Comparison of ENCODE assay signal across 10 cellular contexts in genomic region chr2:13193900-13194299, GRCh38.
A peak's percentile ranks its signal among the peaks of the same experiment; 100 is the strongest.
DNase-seq lines count a peak whose midpoint lies in the region; ATAC-seq and TF ChIP-seq lines count a peak whose summit lies in the region.
"Had no signal": no experiment of that assay in that cellular context is flagged by ENCODE, and none has a peak within 500 bp of the region (broad histone marks: within the 10 kb centered on the region; RNA-seq: fewer than 3 reads in every experiment).

No MANE protein-coding gene starts in this region.

- peaks cover 2% of the 10 kb centered on the region for H3K4me1 Mint-ChIP-seq in progenitor cell of endocrine pancreas (ENCODE audit: low read depth)
- H3K4me1 Mint-ChIP-seq in activated naive CD4-positive, alpha-beta T cell treated with anti-CD3 and anti-CD28 coated beads, Interleukin-2, amount 10 ng/mL, durations not matched to agents 7 days and 5 days = no peaks in the 10 kb centered on the region
- H3K4me1 Mint-ChIP-seq: central memory CD8-positive, alpha-beta T cell had no signal

- CTCF ChIA-PET in activated naive CD4-positive, alpha-beta T cell treated with anti-CD3 and anti-CD28 coated beads, Interleukin-2, amount 10 ng/mL, durations not matched to agents 7 days and 5 days (lab: Charles Lee) = no interaction called here

- H3K27ac Mint-ChIP-seq in progenitor cell of endocrine pancreas = no peak overlapping the region
- H3K27ac Mint-ChIP-seq in activated naive CD4-positive, alpha-beta T cell treated with anti-CD3 and anti-CD28 coated beads, Interleukin-2, amount 10 ng/mL, durations not matched to agents 7 days and 5 days = no peak overlapping the region
- H3K27ac Mint-ChIP-seq: stimulated activated naive CD8-positive, alpha-beta T cell treated with anti-CD3 and anti-CD28 coated beads, Interleukin-15, Interleukin-2, amounts not matched to agents 100 ng/mL and 50 ng/mL, for 24 hours had no signal

- H3K9me3 ChIP-seq in left ventricle myocardium inferior (replicated peaks) (no peaks in the 10 kb centered on the region), suprapubic skin (no peaks in the 10 kb centered on the region)

- no peak for ATAC-seq in Right ventricle myocardium inferior
- ATAC-seq in HG02885 (IDR thresholded peaks at IDR 0.05; ENCODE audit: poor library complexity, unreplicated experiment) = peak; percentile 77

- no peak overlapping the region for H3K4me3 Mint-ChIP-seq in progenitor cell of endocrine pancreas (ENCODE audit: low read depth)
- no peak overlapping the region for H3K4me3 Mint-ChIP-seq in activated naive CD4-positive, alpha-beta T cell treated with anti-CD3 and anti-CD28 coated beads, Interleukin-2, amount 10 ng/mL, durations not matched to agents 7 days and 5 days
- H3K4me3 Mint-ChIP-seq: central memory CD8-positive, alpha-beta T cell; stimulated activated naive CD8-positive, alpha-beta T cell treated with anti-CD3 and anti-CD28 coated beads, Interleukin-15, Interleukin-2, amounts not matched to agents 100 ng/mL and 50 ng/mL, for 24 hours had no signal

- H3K36me3 ChIP-seq in left ventricle myocardium inferior = no peaks in the 10 kb centered on the region
- H3K36me3 ChIP-seq in suprapubic skin = no peaks in the 10 kb centered on the region

- H3K4me3 ChIP-seq in left ventricle myocardium inferior = no peak overlapping the region
- no peak overlapping the region for H3K4me3 ChIP-seq in suprapubic skin

- no peaks in the 10 kb centered on the region for H3K9me3 Mint-ChIP-seq in progenitor cell of endocrine pancreas (ENCODE audit: low read depth)
- no peaks in the 10 kb centered on the region for H3K9me3 Mint-ChIP-seq in activated naive CD4-positive, alpha-beta T cell treated with anti-CD3 and anti-CD28 coated beads, Interleukin-2, amount 10 ng/mL, durations not matched to agents 7 days and 5 days
- H3K9me3 Mint-ChIP-seq: central memory CD8-positive, alpha-beta T cell; stimulated activated naive CD8-positive, alpha-beta T cell treated with anti-CD3 and anti-CD28 coated beads, Interleukin-15, Interleukin-2, amounts not matched to agents 100 ng/mL and 50 ng/mL, for 24 hours had no signal

- H3K27me3 ChIP-seq in left ventricle myocardium inferior (ENCODE audit: low read depth) = no peaks in the 10 kb centered on the region
- no peaks in the 10 kb centered on the region for H3K27me3 ChIP-seq in suprapubic skin

- DNase-seq in left ventricle myocardium inferior (no peak), Right ventricle myocardium inferior (ENCODE audit: missing footprints) (no peak), NCI-H2171 (lab: John Stamatoyannopoulos, UW) (peak; percentile 5), dedifferentiated amniotic fluid mesenchymal stem cell (ENCODE audit: extremely low spot score) (peak; percentile 43), progenitor cell of endocrine pancreas (ENCODE audit: low spot score, unreplicated experiment) (no peak), suprapubic skin (ENCODE audit: low spot score in 2 of 2) (no peak)
- no peak for DNase-seq in activated naive CD4-positive, alpha-beta T cell treated with anti-CD3 and anti-CD28 coated beads, Interleukin-2, amount 10 ng/mL, durations not matched to agents 7 days and 5 days

- H3K27me3 Mint-ChIP-seq in progenitor cell of endocrine pancreas = no peaks in the 10 kb centered on the region
- no peaks in the 10 kb centered on the region for H3K27me3 Mint-ChIP-seq in activated naive CD4-positive, alpha-beta T cell treated with anti-CD3 and anti-CD28 coated beads, Interleukin-2, amount 10 ng/mL, durations not matched to agents 7 days and 5 days
- H3K27me3 Mint-ChIP-seq: central memory CD8-positive, alpha-beta T cell had no signal

- H3K36me3 Mint-ChIP-seq in progenitor cell of endocrine pancreas (ENCODE audit: insufficient read depth) = no peaks in the 10 kb centered on the region
- no peaks in the 10 kb centered on the region for H3K36me3 Mint-ChIP-seq in activated naive CD4-positive, alpha-beta T cell treated with anti-CD3 and anti-CD28 coated beads, Interleukin-2, amount 10 ng/mL, durations not matched to agents 7 days and 5 days

- WGBS in suprapubic skin = 3% methylated on average over 1 of the region's 1 CpG

- H3K4me1 ChIP-seq in left ventricle myocardium inferior (no peaks in the 10 kb centered on the region), suprapubic skin (no peaks in the 10 kb centered on the region)

- no peak for TF ChIP-seq EP300 in suprapubic skin (IDR thresholded peaks at IDR 0.05)

- intact Hi-C loops in left ventricle myocardium inferior (cut with micrococcal nuclease) = no loop called here
- intact Hi-C loops in Right ventricle myocardium inferior (cut with DNase I) = no loop called here

- peak; percentile 49 for TF ChIP-seq CTCF in left ventricle myocardium inferior (IDR thresholded peaks at IDR 0.05; ENCODE audit: borderline replicate concordance)
- TF ChIP-seq CTCF in progenitor cell of endocrine pancreas (IDR thresholded peaks at IDR 0.05; ENCODE audit: unreplicated experiment) = peak; percentile 57
- no peak for TF ChIP-seq CTCF in suprapubic skin (IDR thresholded peaks at IDR 0.05)

- no peak overlapping the region for H3K27ac ChIP-seq in left ventricle myocardium inferior (replicated peaks)
- no peak overlapping the region for H3K27ac ChIP-seq in suprapubic skin

- TF ChIP-seq POLR2A in suprapubic skin (IDR thresholded peaks at IDR 0.05) = no peak

Comparison
In these comparisons a context has a peak if more than half of its experiments do, and no peak if none do; other contexts are left out.
1. DNase-seq: peak in NCI-H2171 (single experiment) and dedifferentiated amniotic fluid mesenchymal stem cell (single experiment); none in left ventricle myocardium inferior (single experiment), Right ventricle myocardium inferior (single experiment), progenitor cell of endocrine pancreas (single experiment), suprapubic skin (0 of 2) and activated naive CD4-positive, alpha-beta T cell treated with anti-CD3 and anti-CD28 coated beads, Interleukin-2, amount 10 ng/mL, durations not matched to agents 7 days and 5 days (single experiment).
2. CTCF ChIP-seq: peak in left ventricle myocardium inferior (single experiment) and progenitor cell of endocrine pancreas (single experiment); none in suprapubic skin (0 of 2).